Comparison of ENCODE assay signal across 25 cellular contexts in genomic region chr14:51462706-51463105, GRCh38.
"Had no signal": no experiment of that assay in that cellular context is flagged by ENCODE, and none has a peak within 500 bp of the region (broad histone marks: within the 10 kb centered on the region; RNA-seq: fewer than 3 reads in every experiment).

No MANE protein-coding gene starts in this region.

- H3K27me3 ChIP-seq: left lung, ovary, right atrium auricular region, right lobe of liver, stomach, testis, thyroid gland, transverse colon, upper lobe of left lung, vagina had no signal

- H3K9me3 ChIP-seq: left lung, lower lobe of right lung, mucosa of descending colon, ovary, right atrium auricular region, right lobe of liver, stomach, testis, thyroid gland, transverse colon, upper lobe of left lung, vagina had no signal

- DNase-seq: hippocampal formation; kidney; left colon; left lung; lower lobe of right lung; midbrain; mucosa of descending colon; naive thymus-derived CD4-positive, alpha-beta T cell; ovary; right lobe of liver; stimulated activated CD4-positive, alpha-beta T cell treated with anti-CD3 and anti-CD28 coated beads, Interleukin-12 subunit alpha, Interleukin-12 subunit beta, amount 100 ng/mL, for 4 hours; stimulated activated CD4-positive, alpha-beta T cell treated with anti-CD3 and anti-CD28 coated beads, Interleukin-15, amount 100 ng/mL, for 24 hours; stimulated activated CD4-positive, alpha-beta T cell treated with anti-CD3 and anti-CD28 coated beads, Interleukin-2, amount 100 ng/mL, for 24 hours; stimulated activated CD4-positive, alpha-beta T cell treated with anti-CD3 and anti-CD28 coated beads, Interleukin-4, amount 100 ng/mL, for 1 hour; stimulated activated naive B cell treated with anti-CD40 and anti-IgM and Interleukin-4, amounts not matched to agents 10 μg/mL and 1 μg/mL and 100 μg/mL, for 72 hours; stimulated activated naive CD8-positive, alpha-beta T cell treated with anti-CD3 and anti-CD28 coated beads, Interleukin-15, Interleukin-2, amounts not matched to agents 100 U/mL and 50 U/mL, for 24 hours; stomach; testis; transverse colon; upper lobe of left lung had no signal

- H3K27ac Mint-ChIP-seq: naive thymus-derived CD4-positive, alpha-beta T cell; natural killer cell treated with Interleukin-12 subunit alpha and Interleukin-12 subunit beta and Interleukin-15 and Interleukin-18, amount 100 ng/mL, for 72 hours; progenitor cell of endocrine pancreas; stimulated activated naive B cell treated with anti-CD40 and anti-IgM and Interleukin-4, amounts not matched to agents 10 μg/mL and 1 μg/mL and 100 μg/mL, for 72 hours had no signal

- H3K4me1 ChIP-seq: left lung, lower lobe of right lung, right atrium auricular region, right lobe of liver, stomach, testis, thyroid gland, transverse colon, upper lobe of left lung, vagina had no signal

- H3K36me3 ChIP-seq: left lung, lower lobe of right lung, ovary, right atrium auricular region, right lobe of liver, stomach, thyroid gland, transverse colon, upper lobe of left lung, vagina had no signal

- H3K36me3 Mint-ChIP-seq: naive thymus-derived CD4-positive, alpha-beta T cell; natural killer cell treated with Interleukin-12 subunit alpha and Interleukin-12 subunit beta and Interleukin-15 and Interleukin-18, amount 100 ng/mL, for 72 hours; stimulated activated naive B cell treated with anti-CD40 and anti-IgM and Interleukin-4, amounts not matched to agents 10 μg/mL and 1 μg/mL and 100 μg/mL, for 72 hours had no signal

- H3K4me3 ChIP-seq: left lung, lower lobe of right lung, mucosa of descending colon, ovary, right atrium auricular region, right lobe of liver, stomach, testis, thyroid gland, transverse colon, upper lobe of left lung, vagina had no signal

- H3K4me3 Mint-ChIP-seq: naive thymus-derived CD4-positive, alpha-beta T cell; natural killer cell treated with Interleukin-12 subunit alpha and Interleukin-12 subunit beta and Interleukin-15 and Interleukin-18, amount 100 ng/mL, for 72 hours; stimulated activated naive B cell treated with anti-CD40 and anti-IgM and Interleukin-4, amounts not matched to agents 10 μg/mL and 1 μg/mL and 100 μg/mL, for 72 hours had no signal

- H3K9me3 Mint-ChIP-seq: natural killer cell treated with Interleukin-12 subunit alpha and Interleukin-12 subunit beta and Interleukin-15 and Interleukin-18, amount 100 ng/mL, for 72 hours; stimulated activated naive B cell treated with anti-CD40 and anti-IgM and Interleukin-4, amounts not matched to agents 10 μg/mL and 1 μg/mL and 100 μg/mL, for 72 hours had no signal

- H3K27ac ChIP-seq: left lung, lower lobe of right lung, ovary, right atrium auricular region, right lobe of liver, stomach, testis, thyroid gland, transverse colon, upper lobe of left lung, vagina had no signal

- H3K4me1 Mint-ChIP-seq: naive thymus-derived CD4-positive, alpha-beta T cell; stimulated activated naive B cell treated with anti-CD40 and anti-IgM and Interleukin-4, amounts not matched to agents 10 μg/mL and 1 μg/mL and 100 μg/mL, for 72 hours had no signal

- ATAC-seq: left lung; lower lobe of right lung; naive thymus-derived CD4-positive, alpha-beta T cell; natural killer cell treated with Interleukin-12 subunit alpha and Interleukin-12 subunit beta and Interleukin-15 and Interleukin-18, amount 100 ng/mL, for 72 hours; stimulated activated naive B cell treated with anti-CD40 and anti-IgM and Interleukin-4, amounts not matched to agents 10 μg/mL and 1 μg/mL and 100 μg/mL, for 72 hours; stimulated activated naive CD8-positive, alpha-beta T cell treated with anti-CD3 and anti-CD28 coated beads, Interleukin-15, Interleukin-2, amounts not matched to agents 100 U/mL and 50 U/mL, for 24 hours had no signal

- H3K27me3 Mint-ChIP-seq: progenitor cell of endocrine pancreas had no signal
